Comparison of ENCODE assay signal across 8 cellular contexts in the genomic region with DNA sequence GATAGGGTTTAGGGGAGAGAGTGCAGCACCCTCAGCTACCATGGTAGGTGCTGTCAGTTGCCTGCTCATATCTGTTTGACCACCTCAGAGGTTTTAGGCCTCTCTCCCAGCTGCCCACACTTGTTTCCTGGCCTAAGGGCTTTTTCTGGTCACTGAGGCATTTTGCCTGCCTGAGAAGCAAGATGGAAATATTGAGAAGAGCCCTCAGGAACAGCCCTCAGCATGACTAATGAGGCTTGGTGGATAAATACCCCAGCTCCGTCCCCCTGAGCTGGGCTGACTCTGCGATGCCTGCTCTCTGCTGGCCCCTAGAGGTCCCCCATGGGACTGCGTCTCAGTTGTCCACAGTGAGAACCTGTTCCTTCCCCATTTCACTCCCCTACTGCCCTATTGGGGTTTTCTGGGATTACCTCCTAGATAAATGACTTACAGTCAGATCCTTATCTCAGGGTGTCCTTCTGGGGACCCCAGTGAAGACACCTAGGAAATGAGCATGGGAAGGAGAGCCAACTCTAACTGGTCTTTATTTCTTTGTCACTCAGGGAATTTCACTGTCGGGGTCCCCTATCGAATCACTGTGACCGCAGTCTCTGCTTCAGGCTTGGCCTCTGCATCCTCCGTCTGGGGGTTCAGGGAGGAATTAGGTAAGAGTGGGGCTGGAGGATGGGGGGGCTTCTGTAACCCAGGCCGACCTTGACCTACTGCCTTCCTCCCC. TPM values are rescaled to one million over a fixed set of nuclear protein-coding genes. Genes with fewer than 3 reads are reported as not detected.
DNase-seq lines count a peak whose midpoint lies in the region; ATAC-seq and TF ChIP-seq lines count a peak whose summit lies in the region.

No MANE protein-coding gene starts in this region.

- no peak overlapping the region for H3K4me3 ChIP-seq in NT2/D1 (ENCODE audit: insufficient read length, low read depth)
- H3K4me3 ChIP-seq in fibroblast of the aortic adventitia (ENCODE audit: low read depth, low read length): no peak overlapping the region

- intact Hi-C loops in sciatic nerve (cut with DNase I): no loop called here

- peaks cover 18% of the 10 kb centered on the region; the same call in 1 of the 2 replicates for H3K9me3 ChIP-seq in NT2/D1 (ENCODE audit: insufficient read depth, low read length)

- DNase-seq in NCI-H2081 (lab: John Stamatoyannopoulos, UW) (peak; percentile 24), NCI-H2081 treated with DMSO at 0.1 percent for 48 hours (lab: John Stamatoyannopoulos, UW) (no peak), NT2/D1 (ENCODE audit: low read depth, low spot score) (peak; percentile 48), activated T-cell treated with anti-CD3 and anti-CD28 coated beads for 4 hours (peak; percentile 77), fibroblast of the aortic adventitia (ENCODE audit: low read depth) (no peak), sciatic nerve (ENCODE audit: low spot score) (peak; percentile 67)

- peak; percentile 86 for TF ChIP-seq CTCF in fibroblast of the aortic adventitia (IDR thresholded peaks at IDR 0.05; ENCODE audit: insufficient read depth, low read length)

- peaks cover 3% of the 10 kb centered on the region for H3K4me1 ChIP-seq in NT2/D1 (ENCODE audit: insufficient read depth, insufficient read length)

- H3K9ac ChIP-seq in NT2/D1 (ENCODE audit: insufficient read length, low read depth): no peak overlapping the region

- H3K36me3 ChIP-seq in NT2/D1 (ENCODE audit: insufficient read depth, insufficient read length, low read length): peaks cover 54% of the 10 kb centered on the region

- ATAC-seq in sciatic nerve (peak; percentile 49), GM19324 (IDR thresholded peaks at IDR 0.05; ENCODE audit: low FRiP score, unreplicated experiment) (no peak), GM19452 (IDR thresholded peaks at IDR 0.05; ENCODE audit: unreplicated experiment) (no peak)

- no peaks in the 10 kb centered on the region for H3K27me3 ChIP-seq in NT2/D1 (ENCODE audit: insufficient read depth, insufficient read length)

RNA-seq across cellular contexts. Expression of gene PALM3, which starts 13.3 kb away (rescaled TPM):
- total RNA-seq in fibroblast of the aortic adventitia (ENCODE audit: low replicate concordance) (0.16 TPM in 1 of 2 replicates, not detected in the other), sciatic nerve (4.5 TPM)

RNA-seq across cellular contexts. Expression of gene IL27RA, which starts 17.0 kb away (rescaled TPM):
- total RNA-seq in fibroblast of the aortic adventitia (ENCODE audit: low replicate concordance) (0.63 and 0.82 TPM in 2 replicates), sciatic nerve (5.7 TPM)

RNA-seq across cellular contexts. Expression of gene RLN3, which starts 20.6 kb away (rescaled TPM):
- total RNA-seq in fibroblast of the aortic adventitia (ENCODE audit: low replicate concordance) (not detected in 2 replicates), sciatic nerve (not detected)

RNA-seq across cellular contexts. Expression of gene MISP3, which starts 24.0 kb away (rescaled TPM):
- 0.72 TPM in 1 of 2 replicates, not detected in the other for total RNA-seq in fibroblast of the aortic adventitia (ENCODE audit: low replicate concordance)
- total RNA-seq in sciatic nerve: 5.6 TPM

RNA-seq across cellular contexts. Expression of gene C19orf67, which starts 37.0 kb away (rescaled TPM):
- total RNA-seq in fibroblast of the aortic adventitia (ENCODE audit: low replicate concordance) (0.27 TPM in 1 of 2 replicates, not detected in the other), sciatic nerve (not detected)

Comparison
In these comparisons a context has a peak if more than half of its experiments do, and no peak if none do; other contexts are left out.
1. DNase-seq: peak in NCI-H2081 (2 of 2), NT2/D1 (single experiment), activated T-cell treated with anti-CD3 and anti-CD28 coated beads for 4 hours (single experiment) and sciatic nerve (single experiment); none in NCI-H2081 treated with DMSO at 0.1 percent for 48 hours (single experiment) and fibroblast of the aortic adventitia (single experiment).